ENCODE assay signal across 15 cellular contexts in the genomic region with DNA sequence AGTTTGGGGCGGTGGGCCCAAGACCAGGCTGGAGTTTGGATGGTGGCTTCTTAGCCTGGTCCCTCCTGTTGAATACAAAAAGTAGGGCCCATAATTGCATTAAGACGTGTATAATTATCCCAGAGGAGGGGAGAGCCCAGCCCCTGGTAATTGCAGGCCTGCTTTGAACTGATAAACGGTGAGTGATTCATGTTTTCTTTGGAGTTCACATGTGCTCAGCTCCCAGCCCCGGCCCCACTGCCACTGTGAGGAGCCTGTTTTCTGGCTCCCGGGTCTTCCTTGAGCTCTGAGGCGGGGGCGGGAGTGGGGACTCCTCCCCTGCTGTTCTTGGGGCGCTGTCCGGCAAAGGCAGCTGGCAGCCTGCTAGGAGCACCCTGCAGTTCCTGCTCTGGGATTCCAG. TPM values are rescaled to one million over a fixed set of nuclear protein-coding genes. Genes with fewer than 3 reads are reported as not detected.
A peak's percentile ranks its signal among the peaks of the same experiment; 100 is the strongest.
DNase-seq lines count a peak whose midpoint lies in the region; FAIRE-seq and TF ChIP-seq lines count a peak whose summit lies in the region.
"Had no signal": no experiment of that assay in that cellular context is flagged by ENCODE, and none has a peak within 500 bp of the region (broad histone marks: within the 10 kb centered on the region; RNA-seq: fewer than 3 reads in every experiment).

No MANE protein-coding gene starts in this region.

- intact Hi-C loops in PC-9 (cut with micrococcal nuclease; ENCODE audit: unreplicated experiment) = loop anchor here (10.0 kb wide), 2 partner anchors 189 to 269 kb away; no protein-coding TSS in a partner anchor

- H2AFZ ChIP-seq in PC-9 = no peak overlapping the region

- H3K27ac ChIP-seq in small intestine (ENCODE audit: low read depth in 1 of 2, low read length in 1 of 2) (no peak overlapping the region), PC-9 (no peak overlapping the region)
- H3K27ac ChIP-seq: cardiac muscle cell, epithelial cell of prostate had no signal

- no peaks in the 10 kb centered on the region for H3K27me3 ChIP-seq in small intestine (ENCODE audit: control insufficient read depth in 2 of 2, insufficient read depth in 2 of 2, low read length in 2 of 2)
- H3K27me3 ChIP-seq in PC-9 (ENCODE audit: insufficient read depth, low read depth) = no peaks in the 10 kb centered on the region

- H4K20me1 ChIP-seq in PC-9 (ENCODE audit: insufficient read depth) = peaks cover 67% of the 10 kb centered on the region

- POLR2A ChIA-PET in PC-9 (lab: Charles Lee; ENCODE audit: unreplicated experiment) = interaction anchor here (0.5 to 0.6 kb wide), 2 partner anchors 233 to 880 kb away, joined by 3 to 6 read pairs; no protein-coding TSS in a partner anchor

- H3K9me3 ChIP-seq in small intestine (ENCODE audit: control insufficient read depth, low read depth) (no peaks in the 10 kb centered on the region), PC-9 (ENCODE audit: insufficient read depth, low read depth) (no peaks in the 10 kb centered on the region)
- H3K9me3 ChIP-seq: spleen had no signal

- peaks cover 57% of the 10 kb centered on the region for H3K79me2 ChIP-seq in PC-9 (ENCODE audit: low read depth)

- TF ChIP-seq CTCF in choroid plexus epithelial cell (conservative IDR thresholded peaks at IDR 0.05; ENCODE audit: low read depth, low read length) (no peak), PC-9 (conservative IDR thresholded peaks at IDR 0.05) (no peak)

- H3K4me3 ChIP-seq in choroid plexus epithelial cell (ENCODE audit: low read depth, low read length) (no peak overlapping the region), small intestine (ENCODE audit: low read depth in 1 of 2, low read length in 2 of 2) (no peak overlapping the region), PC-9 (no peak overlapping the region)
- H3K4me3 ChIP-seq: cardiac muscle cell had no signal

- H3K4me1 ChIP-seq in small intestine (ENCODE audit: control insufficient read depth in 2 of 2, insufficient read depth in 1 of 2, low read depth in 1 of 2, low read length in 1 of 2) (no peaks in the 10 kb centered on the region), PC-9 (replicated peaks; ENCODE audit: insufficient read depth) (peaks cover 12% of the 10 kb centered on the region; the same call in 1 of the 2 replicates)

- no peak for FAIRE-seq in small intestine (lab: Jason Lieb, UNC)
- FAIRE-seq: HepG2 had no signal

- WGBS in small intestine, 3 donors = 25 to 53% (median 41%) methylated on average over 9 of the region's 9 CpGs

- H3F3A ChIP-seq in PC-9 (ENCODE audit: insufficient read depth, low read depth) = no peaks in the 10 kb centered on the region

- no peaks in the 10 kb centered on the region for H3K9me2 ChIP-seq in PC-9 (ENCODE audit: insufficient read depth)

- BruUV-seq in PC-9 (replicated peaks; lab: Mats Ljungman, UMichigan) = no TSS peak

- no peak overlapping the region for H3K4me2 ChIP-seq in PC-9

- CTCF ChIA-PET in PC-9 (lab: Charles Lee) = interaction anchor here (0.6 kb wide), 2 partner anchors 306 to 702 kb away, joined by 6 to 15 read pairs; no protein-coding TSS in a partner anchor

- H3K36me3 ChIP-seq in small intestine (ENCODE audit: control insufficient read depth in 2 of 2, insufficient read depth in 2 of 2, low read length in 2 of 2) (no peaks in the 10 kb centered on the region), PC-9 (ENCODE audit: low read depth) (no peaks in the 10 kb centered on the region; the same call in 1 of the 2 replicates)

- peak in 2 of 3 experiments; percentile 67 to 88 for DNase-seq in NCI-H1417 (lab: John Stamatoyannopoulos, UW)
- no peak for DNase-seq in NCI-H1417 treated with DMSO at 0.1 percent for 48 hours (lab: John Stamatoyannopoulos, UW)
- peak; percentile 88 for DNase-seq in NCI-H82 (lab: John Stamatoyannopoulos, UW)
- peak; percentile 53 for DNase-seq in choroid plexus epithelial cell (ENCODE audit: low read depth)
- DNase-seq in small intestine = peak; percentile 29
- DNase-seq in stimulated activated CD4-positive, alpha-beta T cell treated with anti-CD3 and anti-CD28 coated beads, Interleukin-4, amount 100 ng/mL, for 1 hour = no peak
- no peak for DNase-seq in NCI-H1930 (lab: John Stamatoyannopoulos, UW)
- no peak for DNase-seq in PC-9
- DNase-seq: hypothalamus, NCI-H187 treated with DMSO at 0.1 percent for 48 hours, spleen, T-helper 1 cell had no signal

RNA-seq across cellular contexts. Expression of gene PLXNA1, which starts 3.1 kb away (rescaled TPM):
- polyA plus RNA-seq in small intestine = 1 to 10 TPM; 1.4 to 8.0 (median 4.7) TPM
- 83.1 and 88.2 TPM in 2 replicates for total RNA-seq in PC-9 (2021)

Comparison
In these comparisons a context has a peak if more than half of its experiments do, and no peak if none do; other contexts are left out.
1. DNase-seq: peak in NCI-H1417 (2 of 3), NCI-H82 (single experiment), choroid plexus epithelial cell (single experiment) and small intestine (single experiment); none in NCI-H1417 treated with DMSO at 0.1 percent for 48 hours (single experiment), stimulated activated CD4-positive, alpha-beta T cell treated with anti-CD3 and anti-CD28 coated beads, Interleukin-4, amount 100 ng/mL, for 1 hour (single experiment), NCI-H1930 (0 of 2) and PC-9 (0 of 2).